In the genomic region with DNA sequence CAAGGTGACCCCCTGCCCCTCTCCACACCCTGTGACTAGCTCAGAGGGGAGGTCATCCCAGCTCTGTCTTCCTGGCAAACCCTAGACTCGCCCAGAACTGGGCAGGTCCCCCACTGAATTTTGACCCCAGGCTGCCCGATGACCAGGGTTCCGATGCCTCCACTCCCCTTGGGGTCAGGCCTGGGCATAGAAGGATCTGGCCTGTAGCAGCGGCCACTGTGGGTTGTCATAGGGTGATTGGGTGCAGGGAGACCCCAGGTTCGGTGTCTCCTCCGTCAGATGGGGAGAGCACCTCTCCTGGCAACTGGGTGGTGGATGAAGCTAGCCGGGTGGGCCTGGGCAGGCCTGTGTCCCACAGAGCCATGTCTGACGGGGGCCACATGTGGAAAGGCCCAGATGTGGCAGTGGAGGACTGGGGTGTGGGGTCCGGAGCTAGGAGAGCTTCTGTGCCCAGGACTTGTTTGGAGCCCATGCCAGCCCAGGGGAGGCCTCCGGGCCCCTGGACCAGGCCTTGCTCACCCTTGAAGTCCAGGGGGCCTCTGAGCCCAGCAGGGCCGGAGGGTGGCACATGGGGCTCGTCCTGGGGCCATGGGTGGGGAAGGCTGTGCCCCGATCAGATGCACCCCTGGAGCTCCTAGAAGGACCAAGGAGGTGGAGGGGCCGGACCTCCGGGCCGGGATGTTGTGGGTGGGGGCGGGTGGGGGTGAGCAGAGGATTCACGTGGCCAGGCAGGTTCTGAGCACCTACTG, we compare ENCODE assay signal across 24 cellular contexts. TPM values are rescaled to one million over a fixed set of nuclear protein-coding genes. Genes with fewer than 3 reads are reported as not detected.
A peak's percentile ranks its signal among the peaks of the same experiment; 100 is the strongest.
DNase-seq lines count a peak whose midpoint lies in the region; ATAC-seq, FAIRE-seq and TF ChIP-seq lines count a peak whose summit lies in the region.
"Had no signal": no experiment of that assay in that cellular context is flagged by ENCODE, and none has a peak within 500 bp of the region (broad histone marks: within the 10 kb centered on the region; RNA-seq: fewer than 3 reads in every experiment).

No MANE protein-coding gene starts in this region.

- H3K27ac Mint-ChIP-seq in neural crest cell (ENCODE audit: unreplicated experiment) = no peak overlapping the region
- H3K27ac Mint-ChIP-seq: activated naive CD4-positive, alpha-beta T cell treated with anti-CD3 and anti-CD28 coated beads for 36 hours; activated T-helper 1 cell treated with anti-CD3 and anti-CD28 coated beads, Interleukin-12 subunit alpha, Interleukin-12 subunit beta, Interleukin-2, Interleukin-4 antibody, amounts not matched to agents 30 ng/mL and 10 ng/mL and 1 ng/mL, durations not matched to agents 14 hours and 24 hours and 36 hours; mesothelial cell of epicardium had no signal

- H3K27ac ChIP-seq in right atrium auricular region (peak overlapping the region; percentile 85 to 88), H1 (ENCODE audit: low read depth, low read length) (no peak overlapping the region)
- H3K27ac ChIP-seq: adrenal gland, psoas muscle had no signal

- H3K4me2 ChIP-seq in H1 (ENCODE audit: insufficient read depth in 1 of 2, low read depth in 2 of 2, low read length in 2 of 2) = no peak overlapping the region

- H3K9me3 ChIP-seq in right atrium auricular region (no peaks in the 10 kb centered on the region), H1 (ENCODE audit: insufficient read depth in 2 of 2, low read depth in 1 of 2, low read length in 1 of 2) (no peaks in the 10 kb centered on the region)
- H3K9me3 ChIP-seq: adrenal gland, left lung, psoas muscle had no signal

- peaks cover 3% of the 10 kb centered on the region for H3K27me3 Mint-ChIP-seq in neural crest cell (ENCODE audit: low read depth)

- H2BK20ac ChIP-seq in H1 (ENCODE audit: low read length) = no peak overlapping the region

- H3K4ac ChIP-seq in H1 (replicated peaks; ENCODE audit: insufficient read length, low read depth, low read length) = peak overlapping the region; percentile 38

- peaks cover 20 to 34% of the 10 kb centered on the region in 2 experiments for H4K20me1 ChIP-seq in H1 (replicated peaks in 1 of 2; ENCODE audit: control insufficient read depth in 1 of 2, insufficient read depth in 2 of 2, low read length in 2 of 2)

- no peak overlapping the region for H2BK5ac ChIP-seq in H1 (ENCODE audit: low read depth, low read length)

- H3K56ac ChIP-seq in H1 (replicated peaks; ENCODE audit: insufficient read length, low read depth, low read length) = no peak overlapping the region

- H3K36me3 Mint-ChIP-seq in neural crest cell (ENCODE audit: low read depth) = peaks cover 5% of the 10 kb centered on the region

- H3K79me1 ChIP-seq in H1 (ENCODE audit: low read depth, low read length) = peaks cover 17% of the 10 kb centered on the region

- POLR2A ChIA-PET in H1 (lab: Charles Lee; ENCODE audit: partially characterized antibody) = interaction anchor here (0.6 to 11.2 kb wide), 6 partner anchors 13 to 395 kb away, joined by 3 to 223 read pairs (median 3); a partner anchor contains a TSS

- no peak for FAIRE-seq in H1 (lab: Jason Lieb, UNC)
- FAIRE-seq: urothelium cell line had no signal

- H3K18ac ChIP-seq in H1 (ENCODE audit: extremely low read depth, low read length) = no peak overlapping the region

- H3K27me3 ChIP-seq in right atrium auricular region (no peaks in the 10 kb centered on the region), H1 (replicated peaks in 1 of 4; ENCODE audit: control insufficient read depth in 3 of 4, extremely low read depth in 1 of 4, insufficient read depth in 3 of 4, low read length in 3 of 4) (no peaks in the 10 kb centered on the region)

- TF ChIP-seq POLR2A in H1 (IDR thresholded peaks at IDR 0.05; ENCODE audit: control extremely low read depth in 1 of 2, low read depth in 2 of 2, low read length in 2 of 2) = no peak

- no peak overlapping the region for H2BK120ac ChIP-seq in H1 (replicated peaks; ENCODE audit: low read depth, low read length)

- H3K9ac ChIP-seq in H1 (replicated peaks in 1 of 4; ENCODE audit: extremely low read depth in 1 of 4, low read depth in 3 of 4, low read length in 3 of 4) = no peak overlapping the region

- H2BK15ac ChIP-seq in H1 (ENCODE audit: low read length) = no peak overlapping the region

- no peak overlapping the region for H3K14ac ChIP-seq in H1 (ENCODE audit: insufficient read length)

- H3K4me3 Mint-ChIP-seq in neural crest cell = peak overlapping the region; percentile 54
- H3K4me3 Mint-ChIP-seq: activated naive CD4-positive, alpha-beta T cell treated with anti-CD3 and anti-CD28 coated beads for 36 hours; activated T-helper 1 cell treated with anti-CD3 and anti-CD28 coated beads, Interleukin-12 subunit alpha, Interleukin-12 subunit beta, Interleukin-2, Interleukin-4 antibody, amounts not matched to agents 30 ng/mL and 10 ng/mL and 1 ng/mL, durations not matched to agents 14 hours and 24 hours and 36 hours; mesothelial cell of epicardium had no signal

- no peak overlapping the region for H4K91ac ChIP-seq in H1 (replicated peaks; ENCODE audit: insufficient read length, low read length)

- no peak for TF ChIP-seq EP300 in H1 (IDR thresholded peaks at IDR 0.05; ENCODE audit: borderline replicate concordance in 1 of 2, low read depth in 2 of 2, low read length in 2 of 2)

- CTCF ChIA-PET in H1 (lab: Charles Lee; ENCODE audit: partially characterized antibody) = interaction anchor here (0.8 to 9.2 kb wide), 7 partner anchors 10 to 407 kb away, joined by 3 to 62 read pairs (median 3); a partner anchor contains a TSS

- DNase-seq in right atrium auricular region (ENCODE audit: low spot score) = no peak
- DNase-seq in left ventricle myocardium superior = no peak
- no peak for DNase-seq in H1 (ENCODE audit: low read depth in 1 of 2, low spot score in 2 of 2)
- no peak for DNase-seq in neural crest cell (ENCODE audit: low read depth, low spot score)
- no peak for DNase-seq in SW480 (ENCODE audit: low spot score)
- no peak for DNase-seq in NOMO-1 treated with DMSO at 0.1 percent for 48 hours (lab: John Stamatoyannopoulos, UW; ENCODE audit: unreplicated experiment)
- DNase-seq: activated naive CD4-positive, alpha-beta T cell treated with anti-CD3 and anti-CD28 coated beads for 36 hours; adrenal gland; HCEC 1CT; NCI-H1930; NCI-H2171 treated with DMSO at 0.1 percent for 48 hours; NCI-H510A; stimulated activated CD4-positive, alpha-beta T cell treated with anti-CD3 and anti-CD28 coated beads, Interleukin-4, amount 100 ng/mL, for 4 hours had no signal

- ATAC-seq in left ventricle myocardium superior (no peak), GM21723 (IDR thresholded peaks at IDR 0.05; ENCODE audit: unreplicated experiment) (no peak)

- H3K4me3 ChIP-seq in right atrium auricular region = no peak overlapping the region
- no peak overlapping the region for H3K4me3 ChIP-seq in H1 (ENCODE audit: extremely low read depth in 1 of 4, insufficient read depth in 2 of 4, low read depth in 3 of 4, low read length in 4 of 4)
- H3K4me3 ChIP-seq: adrenal gland, left lung, psoas muscle had no signal

- no peak for TF ChIP-seq RAD21 in H1 (IDR thresholded peaks at IDR 0.05 in 1 of 2, conservative IDR thresholded peaks at IDR 0.05 in 1 of 2; ENCODE audit: low read depth in 2 of 2, low read length in 2 of 2)

- 93% methylated on average over 11 of the region's 18 CpGs; no CpG with 5 or more reads in 1 of the 2 experiments for WGBS in H1 (ENCODE audit: extremely low coverage in 1 of 2, insufficient coverage in 1 of 2, insufficient read length in 1 of 2, insufficient replicate concordance in 2 of 2, low coverage in 1 of 2, low lambda C conversion rate in 2 of 2, missing lambda C conversion rate in 1 of 2), 2 experiments

- H2AK5ac ChIP-seq in H1 (ENCODE audit: low read depth, low read length) = no peak overlapping the region

- H3K4me1 Mint-ChIP-seq in neural crest cell = peaks cover 30% of the 10 kb centered on the region

- no peak overlapping the region for H2BK12ac ChIP-seq in H1 (ENCODE audit: low read depth, low read length)

- H4K5ac ChIP-seq in H1 (ENCODE audit: insufficient read length, low read depth, low read length) = no peak overlapping the region

- H4K8ac ChIP-seq in H1 (ENCODE audit: extremely low read depth, insufficient read depth, low read length) = no peak overlapping the region; the same call in 1 of the 2 replicates

- peaks cover 0 to 6% of the 10 kb centered on the region in 2 experiments; a peak in 1 of 4 replicates for H3K79me2 ChIP-seq in H1 (ENCODE audit: control insufficient read depth in 1 of 2, insufficient read depth in 2 of 2, low read length in 2 of 2)

- H3K23me2 ChIP-seq in H1 (ENCODE audit: low read depth, low read length) = no peaks in the 10 kb centered on the region; the same call in 1 of the 2 replicates

- TF ChIP-seq CTCF in right atrium auricular region (IDR thresholded peaks at IDR 0.05) = no peak
- TF ChIP-seq CTCF in H1 (IDR thresholded peaks at IDR 0.05; ENCODE audit: control extremely low read depth in 1 of 3, insufficient read depth in 1 of 3, low read depth in 1 of 3, low read length in 3 of 3) = no peak
- TF ChIP-seq CTCF in neural crest cell (conservative IDR thresholded peaks at IDR 0.05) = no peak

- H3K36me3 ChIP-seq in right atrium auricular region (peaks cover 21% of the 10 kb centered on the region), H1 (ENCODE audit: control insufficient read depth in 2 of 4, insufficient read depth in 4 of 4, low read length in 3 of 4) (peaks cover 2 to 17% (median 8%) of the 10 kb centered on the region in 4 experiments; a peak in 5 of 8 replicates)

- no peak overlapping the region for H2AFZ ChIP-seq in H1 (ENCODE audit: low read length)

- H3K4me1 ChIP-seq in right atrium auricular region = peaks cover 0 to 68% of the 10 kb centered on the region in 2 donors
- peaks cover 0 to 8% (median 3%) of the 10 kb centered on the region in 4 experiments; a peak in 3 of 7 replicates for H3K4me1 ChIP-seq in H1 (replicated peaks in 1 of 4; ENCODE audit: control insufficient read depth in 3 of 4, insufficient read depth in 4 of 4, low read length in 3 of 4)
- H3K4me1 ChIP-seq: adrenal gland had no signal

- H3K23ac ChIP-seq in H1 (ENCODE audit: insufficient read length) = no peak overlapping the region

- intact Hi-C loops in left ventricle myocardium superior (cut with micrococcal nuclease) = no loop called here

- no peaks in the 10 kb centered on the region for H3K9me3 Mint-ChIP-seq in neural crest cell
- H3K9me3 Mint-ChIP-seq: activated naive CD4-positive, alpha-beta T cell treated with anti-CD3 and anti-CD28 coated beads for 36 hours; activated T-helper 1 cell treated with anti-CD3 and anti-CD28 coated beads, Interleukin-12 subunit alpha, Interleukin-12 subunit beta, Interleukin-2, Interleukin-4 antibody, amounts not matched to agents 30 ng/mL and 10 ng/mL and 1 ng/mL, durations not matched to agents 14 hours and 24 hours and 36 hours; mesothelial cell of epicardium had no signal

RNA-seq across cellular contexts. Expression of a gene that starts 6.3 kb away (rescaled TPM):
- total RNA-seq in right atrium auricular region (10 to 100 TPM; 45.1 to 45.7 TPM), left ventricle myocardium superior (22.3 TPM), neural crest cell (46.3 and 49.2 TPM in 2 replicates)
- total RNA-seq in H1 (2021; fragmentation: NEBNext Ultra II Directional; extraction: Animal tissue kit (Norgen Biotek cat#: 25700)) = 32.3 and 35.3 TPM in 2 replicates
- 64.8 and 78.8 TPM in 2 replicates for polyA plus RNA-seq in H1 (2011; rRNA removed)
- 58.4 TPM for polyA plus RNA-seq in H1 (2011; cell fraction: cytosol; rRNA removed)
- polyA plus RNA-seq in H1 (2011; cell fraction: nucleus; rRNA removed) = 75.1 TPM
- polyA plus RNA-seq in H1 (2012, experiment 1 of 2) = 19.5 to 34.6 TPM (median 30.7 TPM) in 4 replicates
- polyA plus RNA-seq in H1 (2012, experiment 2 of 2) = 28.6 TPM
- polyA plus RNA-seq in H1 (2013, experiment 1 of 2) = 28.2 TPM
- polyA plus RNA-seq in H1 (2013, experiment 2 of 2) = 28.5 TPM
- 13.3 and 14.7 TPM in 2 replicates for polyA minus RNA-seq in H1 (2011; rRNA and poly(A)+ RNA removed)
- polyA minus RNA-seq in H1 (2011; cell fraction: cytosol; rRNA and poly(A)+ RNA removed) = 22.6 TPM
- polyA minus RNA-seq in H1 (2011; cell fraction: nucleus; rRNA and poly(A)+ RNA removed) = 19.6 TPM

RNA-seq across cellular contexts. Expression of a gene that starts 24.1 kb away (rescaled TPM):
- total RNA-seq in right atrium auricular region (1 to 10 TPM; 4.5 to 8.8 TPM), left ventricle myocardium superior (10.6 TPM), neural crest cell (not detected in 2 replicates)
- total RNA-seq in H1 (2021; fragmentation: NEBNext Ultra II Directional; extraction: Animal tissue kit (Norgen Biotek cat#: 25700)) = 2.8 and 4.8 TPM in 2 replicates
- polyA plus RNA-seq in H1 (2011; rRNA removed) = 2.6 and 3.5 TPM in 2 replicates
- polyA plus RNA-seq in H1 (2011; cell fraction: cytosol; rRNA removed) = 3.5 TPM
- polyA plus RNA-seq in H1 (2011; cell fraction: nucleus; rRNA removed) = 3.0 TPM
- 1.1 to 2.7 TPM (median 2.4 TPM) in 4 replicates for polyA plus RNA-seq in H1 (2012, experiment 1 of 2)
- 2.3 TPM for polyA plus RNA-seq in H1 (2012, experiment 2 of 2)
- 2.1 TPM for polyA plus RNA-seq in H1 (2013, experiment 1 of 2)
- polyA plus RNA-seq in H1 (2013, experiment 2 of 2) = 2.0 TPM
- polyA minus RNA-seq in H1 (2011; rRNA and poly(A)+ RNA removed) = 0.98 and 1.5 TPM in 2 replicates
- polyA minus RNA-seq in H1 (2011; cell fraction: cytosol; rRNA and poly(A)+ RNA removed) = 2.1 TPM
- 0.60 TPM for polyA minus RNA-seq in H1 (2011; cell fraction: nucleus; rRNA and poly(A)+ RNA removed)
- total RNA-seq: cerebellum, OCI-LY7, temporal lobe had no signal

RNA-seq across cellular contexts. Expression of a gene that starts 29.7 kb away (rescaled TPM):
- 1 to 10 TPM; 6.4 to 9.3 TPM for total RNA-seq in right atrium auricular region
- 17.4 TPM for total RNA-seq in left ventricle myocardium superior
- not detected in 2 replicates for total RNA-seq in H1 (2021; fragmentation: NEBNext Ultra II Directional; extraction: Animal tissue kit (Norgen Biotek cat#: 25700))
- polyA plus RNA-seq in H1 (2011; rRNA removed) = not detected in 2 replicates
- polyA plus RNA-seq in H1 (2011; cell fraction: cytosol; rRNA removed) = not detected
- polyA plus RNA-seq in H1 (2011; cell fraction: nucleus; rRNA removed) = not detected
- not detected in 4 replicates for polyA plus RNA-seq in H1 (2012, experiment 1 of 2)
- not detected for polyA plus RNA-seq in H1 (2012, experiment 2 of 2)
- polyA plus RNA-seq in H1 (2013, experiment 1 of 2) = not detected
- not detected for polyA plus RNA-seq in H1 (2013, experiment 2 of 2)
- not detected in 2 replicates for polyA minus RNA-seq in H1 (2011; rRNA and poly(A)+ RNA removed)
- polyA minus RNA-seq in H1 (2011; cell fraction: cytosol; rRNA and poly(A)+ RNA removed) = not detected
- polyA minus RNA-seq in H1 (2011; cell fraction: nucleus; rRNA and poly(A)+ RNA removed) = not detected
- not detected in 2 replicates for total RNA-seq in neural crest cell
- total RNA-seq: activated naive CD4-positive, alpha-beta T cell treated with anti-CD3 and anti-CD28 coated beads for 36 hours; activated T-helper 1 cell treated with anti-CD3 and anti-CD28 coated beads, Interleukin-12 subunit alpha, Interleukin-12 subunit beta, Interleukin-2, Interleukin-4 antibody, amounts not matched to agents 30 ng/mL and 10 ng/mL and 1 ng/mL, durations not matched to agents 14 hours and 24 hours and 36 hours; cerebellum; dermis microvascular lymphatic vessel endothelial cell; mesothelial cell of epicardium; OCI-LY7; T-helper 1 cell treated with Interleukin-12 subunit alpha and Interleukin-12 subunit beta and Interleukin-4 antibody, amounts not matched to agents 30 ng/mL and 1 ng/mL, for 36 hours; temporal lobe had no signal

RNA-seq across cellular contexts. Expression of a gene that starts 31.4 kb away (rescaled TPM):
- 10 to 100 TPM; 71.9 to 81.9 TPM for total RNA-seq in right atrium auricular region
- total RNA-seq in left ventricle myocardium superior = 53.8 TPM
- 30.5 and 31.6 TPM in 2 replicates for total RNA-seq in H1 (2021; fragmentation: NEBNext Ultra II Directional; extraction: Animal tissue kit (Norgen Biotek cat#: 25700))
- polyA plus RNA-seq in H1 (2011; rRNA removed) = 37.6 and 52.1 TPM in 2 replicates
- 36.0 TPM for polyA plus RNA-seq in H1 (2011; cell fraction: cytosol; rRNA removed)
- polyA plus RNA-seq in H1 (2011; cell fraction: nucleus; rRNA removed) = 44.9 TPM
- 16.4 to 27.5 TPM (median 25.2 TPM) in 4 replicates for polyA plus RNA-seq in H1 (2012, experiment 1 of 2)
- 26.0 TPM for polyA plus RNA-seq in H1 (2012, experiment 2 of 2)
- 32.4 TPM for polyA plus RNA-seq in H1 (2013, experiment 1 of 2)
- 37.1 TPM for polyA plus RNA-seq in H1 (2013, experiment 2 of 2)
- 9.3 and 15.5 TPM in 2 replicates for polyA minus RNA-seq in H1 (2011; rRNA and poly(A)+ RNA removed)
- 19.5 TPM for polyA minus RNA-seq in H1 (2011; cell fraction: cytosol; rRNA and poly(A)+ RNA removed)
- 12.9 TPM for polyA minus RNA-seq in H1 (2011; cell fraction: nucleus; rRNA and poly(A)+ RNA removed)
- 18.4 and 19.0 TPM in 2 replicates for total RNA-seq in neural crest cell

RNA-seq across cellular contexts. Expression of a gene that starts 39.4 kb away (rescaled TPM):
- not detected for total RNA-seq in right atrium auricular region
- total RNA-seq in left ventricle myocardium superior = not detected
- total RNA-seq in H1 (2021; fragmentation: NEBNext Ultra II Directional; extraction: Animal tissue kit (Norgen Biotek cat#: 25700)) = not detected in 2 replicates
- polyA plus RNA-seq in H1 (2011; rRNA removed) = 0.14 TPM in 1 of 2 replicates, not detected in the other
- 0.05 TPM for polyA plus RNA-seq in H1 (2011; cell fraction: cytosol; rRNA removed)
- polyA plus RNA-seq in H1 (2011; cell fraction: nucleus; rRNA removed) = 0.31 TPM
- 0.07 TPM in 1 of 4 replicates, not detected in the others for polyA plus RNA-seq in H1 (2012, experiment 1 of 2)
- not detected for polyA plus RNA-seq in H1 (2012, experiment 2 of 2)
- not detected for polyA plus RNA-seq in H1 (2013, experiment 1 of 2)
- polyA plus RNA-seq in H1 (2013, experiment 2 of 2) = 0.02 TPM
- not detected in 2 replicates for polyA minus RNA-seq in H1 (2011; rRNA and poly(A)+ RNA removed)
- polyA minus RNA-seq in H1 (2011; cell fraction: cytosol; rRNA and poly(A)+ RNA removed) = not detected
- polyA minus RNA-seq in H1 (2011; cell fraction: nucleus; rRNA and poly(A)+ RNA removed) = not detected
- not detected in 2 replicates for total RNA-seq in neural crest cell
- total RNA-seq: activated naive CD4-positive, alpha-beta T cell treated with anti-CD3 and anti-CD28 coated beads for 36 hours; activated T-helper 1 cell treated with anti-CD3 and anti-CD28 coated beads, Interleukin-12 subunit alpha, Interleukin-12 subunit beta, Interleukin-2, Interleukin-4 antibody, amounts not matched to agents 30 ng/mL and 10 ng/mL and 1 ng/mL, durations not matched to agents 14 hours and 24 hours and 36 hours; adrenal gland; cerebellum; dermis microvascular lymphatic vessel endothelial cell; left lung; mesothelial cell of epicardium; OCI-LY7; T-helper 1 cell treated with Interleukin-12 subunit alpha and Interleukin-12 subunit beta and Interleukin-4 antibody, amounts not matched to agents 30 ng/mL and 1 ng/mL, for 36 hours; temporal lobe had no signal
- polyA plus RNA-seq: adrenal gland had no signal
